Comparison of ENCODE assay signal across 9 cellular contexts in genomic region chr3:158713094-158713499, GRCh38. TPM values are rescaled to one million over a fixed set of nuclear protein-coding genes. Genes with fewer than 3 reads are reported as not detected.
DNase-seq lines count a peak whose midpoint lies in the region; ATAC-seq lines count a peak whose summit lies in the region.
"Had no signal": no experiment of that assay in that cellular context is flagged by ENCODE, and none has a peak within 500 bp of the region (broad histone marks: within the 10 kb centered on the region; RNA-seq: fewer than 3 reads in every experiment).

No MANE protein-coding gene starts in this region.

- peak; percentile 66 for ATAC-seq in activated T-helper 17 cell treated with anti-CD3 and anti-CD28 coated beads, Interleukin-2, amount 50 U/mL, for 72 hours (replicated peaks)
- peak; percentile 72 to 80 for ATAC-seq in left cardiac atrium
- ATAC-seq in GM21717 (IDR thresholded peaks at IDR 0.05; ENCODE audit: unreplicated experiment), result no peak

- DNase-seq in G401 (ENCODE audit: low spot score) (peak; percentile 36), left cardiac atrium (peak; percentile 78), renal cortical epithelial cell (ENCODE audit: low read depth) (peak; percentile 25), NCI-H69 (lab: John Stamatoyannopoulos, UW) (no peak), D341Med (ENCODE audit: low spot score) (no peak)
- DNase-seq in stimulated activated naive CD4-positive, alpha-beta T cell (lab: John Stamatoyannopoulos, UW), result no peak
- DNase-seq: RPMI8226 had no signal

- H3K36me3 Mint-ChIP-seq in activated T-helper 17 cell treated with anti-CD3 and anti-CD28 coated beads, Interleukin-2, amount 50 U/mL, for 72 hours (ENCODE audit: low read depth), result peaks cover 51% of the 10 kb centered on the region

- H3K4me3 Mint-ChIP-seq in activated T-helper 17 cell treated with anti-CD3 and anti-CD28 coated beads, Interleukin-2, amount 50 U/mL, for 72 hours, result no peak overlapping the region

- H3K9me3 Mint-ChIP-seq in activated T-helper 17 cell treated with anti-CD3 and anti-CD28 coated beads, Interleukin-2, amount 50 U/mL, for 72 hours, result no peaks in the 10 kb centered on the region

- in situ Hi-C loops in G401 (cut with HindIII; ENCODE audit: low sequenced_read_pairs), result loop anchor here (10.0 kb wide), 1 partner anchor 92 kb away; the partner anchor contains the start of gene MFSD1

- intact Hi-C loops in left cardiac atrium (cut with DNase I), result no loop called here

- H3K4me1 Mint-ChIP-seq in activated T-helper 17 cell treated with anti-CD3 and anti-CD28 coated beads, Interleukin-2, amount 50 U/mL, for 72 hours, result peaks cover 13% of the 10 kb centered on the region

- H3K27ac Mint-ChIP-seq in activated T-helper 17 cell treated with anti-CD3 and anti-CD28 coated beads, Interleukin-2, amount 50 U/mL, for 72 hours, result peak overlapping the region; percentile 39

- H3K27me3 Mint-ChIP-seq in activated T-helper 17 cell treated with anti-CD3 and anti-CD28 coated beads, Interleukin-2, amount 50 U/mL, for 72 hours, result no peaks in the 10 kb centered on the region

RNA-seq across cellular contexts. Expression of gene RARRES1, which starts 19.2 kb away (rescaled TPM):
- not detected in 2 replicates for total RNA-seq in G401 (2014; rRNA removed; shearing (Covaris generic))
- total RNA-seq in activated T-helper 17 cell treated with anti-CD3 and anti-CD28 coated beads, Interleukin-2, amount 50 U/mL, for 72 hours, result not detected
- 100 to 1,000 TPM in 1 of 2 donors, 10 to 100 TPM in 1; 44.8 to 117 TPM for total RNA-seq in left cardiac atrium
- 7.8 and 27.5 TPM in 2 replicates for total RNA-seq in renal cortical epithelial cell

RNA-seq across cellular contexts. Expression of gene LXN, which starts 40.6 kb away (rescaled TPM):
- not detected in 2 replicates for total RNA-seq in G401 (2014; rRNA removed; shearing (Covaris generic))
- 10 to 100 TPM; 11.9 to 14.9 TPM for total RNA-seq in activated T-helper 17 cell treated with anti-CD3 and anti-CD28 coated beads, Interleukin-2, amount 50 U/mL, for 72 hours
- 10 to 100 TPM in 1 of 2 donors, 1 to 10 TPM in 1; 5.7 to 15.3 TPM for total RNA-seq in left cardiac atrium
- total RNA-seq in renal cortical epithelial cell, result 12.7 and 50.3 TPM in 2 replicates

Comparison
In these comparisons a context has a peak if more than half of its experiments do, and no peak if none do; other contexts are left out.
1. DNase-seq: peak in G401 (single experiment), left cardiac atrium (single experiment) and renal cortical epithelial cell (single experiment); none in NCI-H69 (single experiment), D341Med (single experiment) and stimulated activated naive CD4-positive, alpha-beta T cell (0 of 6).